ENCODE assay signal across 19 cellular contexts in genomic region chr1:233183226-233184020, GRCh38.
A peak's percentile ranks its signal among the peaks of the same experiment; 100 is the strongest.
DNase-seq lines count a peak whose midpoint lies in the region; FAIRE-seq and TF ChIP-seq lines count a peak whose summit lies in the region.
"Had no signal": no experiment of that assay in that cellular context is flagged by ENCODE, and none has a peak within 500 bp of the region (broad histone marks: within the 10 kb centered on the region; RNA-seq: fewer than 3 reads in every experiment).

No MANE protein-coding gene starts in this region.

- peaks cover 0 to 7% (median 3%) of the 10 kb centered on the region in 4 experiments; a peak in 4 of 7 replicates for H3K4me1 ChIP-seq in H1 (replicated peaks in 1 of 4; ENCODE audit: control insufficient read depth in 3 of 4, insufficient read depth in 4 of 4, low read length in 3 of 4)
- peaks cover 3% of the 10 kb centered on the region for H3K4me1 ChIP-seq in mesendoderm (ENCODE audit: control insufficient read depth, low read depth, low read length)
- H3K4me1 ChIP-seq: psoas muscle, upper lobe of right lung had no signal

- H3K4ac ChIP-seq in H1 (replicated peaks; ENCODE audit: insufficient read length, low read depth, low read length) (no peak overlapping the region), mesendoderm (ENCODE audit: low read depth, low read length) (no peak overlapping the region)

- H3K79me2 ChIP-seq in H1 (ENCODE audit: control insufficient read depth in 1 of 2, insufficient read depth in 2 of 2, low read length in 2 of 2) (no peaks in the 10 kb centered on the region; a peak in 1 of 4 replicates), mesendoderm (ENCODE audit: control insufficient read depth, insufficient read depth, low read length) (no peaks in the 10 kb centered on the region)

- no peaks in the 10 kb centered on the region for H3K23me2 ChIP-seq in H1 (ENCODE audit: low read depth, low read length)

- H2AK5ac ChIP-seq in H1 (ENCODE audit: low read depth, low read length), result no peak overlapping the region
- peak overlapping the region; percentile 11 for H2AK5ac ChIP-seq in mesendoderm (ENCODE audit: low read length)

- peak; percentile 39 for DNase-seq in ACHN
- peak; percentile 30 for DNase-seq in M059J (ENCODE audit: low read depth)
- DNase-seq in H1 (ENCODE audit: low read depth in 1 of 2, low spot score in 2 of 2), result no peak
- peak; percentile 81 for DNase-seq in mesendoderm
- DNase-seq in NCI-H2107 treated with DMSO at 0.1 percent for 48 hours (lab: John Stamatoyannopoulos, UW; ENCODE audit: unreplicated experiment), result no peak
- no peak for DNase-seq in NAMALWA (ENCODE audit: low spot score)
- DNase-seq in NCI-H1930 (lab: John Stamatoyannopoulos, UW), result no peak
- DNase-seq in GM10266 (ENCODE audit: extremely low spot score), result no peak
- DNase-seq: activated naive CD4-positive, alpha-beta T cell treated with anti-CD3 and anti-CD28 coated beads, Interleukin-2, amount 10 ng/mL, durations not matched to agents 7 days and 5 days; CD8-positive, alpha-beta memory T cell; immature natural killer cell; mammary epithelial cell; NCI-H1105; NCI-H2171; psoas muscle; stimulated activated naive CD8-positive, alpha-beta T cell treated with anti-CD3 and anti-CD28 coated beads, Interleukin-15, Interleukin-2, amounts not matched to agents 100 U/mL and 50 U/mL, for 24 hours; upper lobe of right lung had no signal

- no peak overlapping the region for H2BK20ac ChIP-seq in H1 (ENCODE audit: low read length)

- no peak overlapping the region for H4K91ac ChIP-seq in H1 (replicated peaks; ENCODE audit: insufficient read length, low read length)

- no peak overlapping the region for H3K23ac ChIP-seq in H1 (ENCODE audit: insufficient read length)
- no peak overlapping the region for H3K23ac ChIP-seq in mesendoderm (ENCODE audit: low read length)

- TF ChIP-seq CTCF in H1 (IDR thresholded peaks at IDR 0.05; ENCODE audit: control extremely low read depth in 1 of 3, insufficient read depth in 1 of 3, low read depth in 1 of 3, low read length in 3 of 3) (no peak), GM10266 (IDR thresholded peaks at IDR 0.05; ENCODE audit: control insufficient read depth, insufficient read depth, low read depth, missing control alignments) (no peak)

- H2BK15ac ChIP-seq in H1 (ENCODE audit: low read length) (no peak overlapping the region), mesendoderm (replicated peaks; ENCODE audit: low read depth) (no peak overlapping the region)

- H3K27me3 ChIP-seq in H1 (replicated peaks in 1 of 4; ENCODE audit: control insufficient read depth in 3 of 4, extremely low read depth in 1 of 4, insufficient read depth in 3 of 4, low read length in 3 of 4), result no peaks in the 10 kb centered on the region
- no peaks in the 10 kb centered on the region for H3K27me3 ChIP-seq in mesendoderm (ENCODE audit: insufficient read depth, low read length, poor library complexity)
- H3K27me3 ChIP-seq: upper lobe of right lung had no signal

- no peak overlapping the region for H3K14ac ChIP-seq in H1 (ENCODE audit: insufficient read length)

- H4K8ac ChIP-seq in H1 (ENCODE audit: extremely low read depth, insufficient read depth, low read length), result no peak overlapping the region
- H4K8ac ChIP-seq in mesendoderm (ENCODE audit: low read depth, low read length), result no peak overlapping the region

- H3K4me3 ChIP-seq in H1 (ENCODE audit: extremely low read depth in 1 of 4, insufficient read depth in 2 of 4, low read depth in 3 of 4, low read length in 4 of 4) (no peak overlapping the region), mesendoderm (ENCODE audit: low read length) (no peak overlapping the region)
- H3K4me3 ChIP-seq: psoas muscle, upper lobe of right lung had no signal

- TF ChIP-seq POLR2A in H1 (IDR thresholded peaks at IDR 0.05; ENCODE audit: control extremely low read depth in 1 of 2, low read depth in 2 of 2, low read length in 2 of 2), result no peak

- H2BK5ac ChIP-seq in H1 (ENCODE audit: low read depth, low read length) (0 out of 2 replicates have a peak overlapping the region, but pooled peaks have one; percentile 22), mesendoderm (ENCODE audit: low read length) (no peak overlapping the region)

- no peaks in the 10 kb centered on the region for H4K20me1 ChIP-seq in H1 (replicated peaks in 1 of 2; ENCODE audit: control insufficient read depth in 1 of 2, insufficient read depth in 2 of 2, low read length in 2 of 2)

- no peaks in the 10 kb centered on the region for H3K9me3 ChIP-seq in H1 (ENCODE audit: insufficient read depth in 2 of 2, low read depth in 1 of 2, low read length in 1 of 2)
- H3K9me3 ChIP-seq: psoas muscle, upper lobe of right lung had no signal

- no peak for FAIRE-seq in H1 (lab: Jason Lieb, UNC)

- no peak for TF ChIP-seq EP300 in H1 (IDR thresholded peaks at IDR 0.05; ENCODE audit: borderline replicate concordance in 1 of 2, low read depth in 2 of 2, low read length in 2 of 2)

- no peak overlapping the region for H3K18ac ChIP-seq in H1 (ENCODE audit: extremely low read depth, low read length)
- H3K18ac ChIP-seq in mesendoderm (ENCODE audit: low read length), result no peak overlapping the region

- H2BK12ac ChIP-seq in H1 (ENCODE audit: low read depth, low read length), result no peak overlapping the region

- no peak overlapping the region for H3K56ac ChIP-seq in H1 (replicated peaks; ENCODE audit: insufficient read length, low read depth, low read length)
- no peak overlapping the region for H3K56ac ChIP-seq in mesendoderm (ENCODE audit: low read length)

- 85% methylated on average over 8 of the region's 8 CpGs; no CpG with 5 or more reads in 1 of the 2 experiments for WGBS in H1 (ENCODE audit: extremely low coverage in 1 of 2, insufficient coverage in 1 of 2, insufficient read length in 1 of 2, insufficient replicate concordance in 2 of 2, low coverage in 1 of 2, low lambda C conversion rate in 2 of 2, missing lambda C conversion rate in 1 of 2), 2 experiments
- no CpG with 5 or more reads among the region's 8 CpGs for WGBS in mesendoderm (ENCODE audit: extremely low coverage, insufficient coverage, low lambda C conversion rate)

- no peak overlapping the region for H2AFZ ChIP-seq in H1 (ENCODE audit: low read length)

- peaks cover 0 to 15% (median 8%) of the 10 kb centered on the region in 4 experiments; a peak in 4 of 8 replicates for H3K36me3 ChIP-seq in H1 (ENCODE audit: control insufficient read depth in 2 of 4, insufficient read depth in 4 of 4, low read length in 3 of 4)
- H3K36me3 ChIP-seq in mesendoderm (ENCODE audit: control insufficient read depth, insufficient read depth, low read length), result no peaks in the 10 kb centered on the region
- H3K36me3 ChIP-seq: upper lobe of right lung had no signal

- H3K9ac ChIP-seq in H1 (replicated peaks in 1 of 4; ENCODE audit: extremely low read depth in 1 of 4, low read depth in 3 of 4, low read length in 3 of 4) (no peak overlapping the region), mesendoderm (ENCODE audit: low read length) (no peak overlapping the region)
- H3K9ac ChIP-seq: KMS-11 had no signal

- in situ Hi-C loops in ACHN (cut with HindIII; ENCODE audit: low pct_ligation_motif_present, low pct_unique_long_range_greater_than_20kb, low sequenced_read_pairs), result no loop called here

- POLR2A ChIA-PET in H1 (lab: Charles Lee; ENCODE audit: partially characterized antibody), result interaction anchor here (1.4 kb wide), 1 partner anchor 70 kb away, joined by 3 read pairs; no protein-coding TSS in a partner anchor

- H4K5ac ChIP-seq in H1 (ENCODE audit: insufficient read length, low read depth, low read length) (no peak overlapping the region), mesendoderm (ENCODE audit: low read length) (no peak overlapping the region)

- H2BK120ac ChIP-seq in H1 (replicated peaks; ENCODE audit: low read depth, low read length), result no peak overlapping the region
- H2BK120ac ChIP-seq in mesendoderm (ENCODE audit: low read depth, low read length), result no peak overlapping the region

- H3K79me1 ChIP-seq in H1 (ENCODE audit: low read depth, low read length) (no peaks in the 10 kb centered on the region), mesendoderm (ENCODE audit: low read length) (no peaks in the 10 kb centered on the region)

- CTCF ChIA-PET in H1 (lab: Charles Lee; ENCODE audit: partially characterized antibody), result interaction anchor here (1.0 kb wide), 1 partner anchor 16 kb away, joined by 3 read pairs; no protein-coding TSS in a partner anchor

- no peak for TF ChIP-seq RAD21 in H1 (IDR thresholded peaks at IDR 0.05 in 1 of 2, conservative IDR thresholded peaks at IDR 0.05 in 1 of 2; ENCODE audit: low read depth in 2 of 2, low read length in 2 of 2)

- H3K27ac ChIP-seq in H1 (ENCODE audit: low read depth, low read length) (no peak overlapping the region), mesendoderm (ENCODE audit: low read depth, low read length) (no peak overlapping the region)
- H3K27ac ChIP-seq: HL-60, KMS-11, psoas muscle, upper lobe of right lung had no signal

- no peak overlapping the region for H3K4me2 ChIP-seq in H1 (ENCODE audit: insufficient read depth in 1 of 2, low read depth in 2 of 2, low read length in 2 of 2)
- H3K4me2 ChIP-seq in mesendoderm (ENCODE audit: low read length), result no peak overlapping the region
- H3K4me2 ChIP-seq: KMS-11 had no signal

TF ChIP-seq in H1, 55 proteins besides CTCF, POLR2A, EP300 and RAD21:
- TF ChIP-seq JUND (IDR thresholded peaks at IDR 0.05; ENCODE audit: low read length) (peak; percentile 55; the same call in 1 of the 2 replicates), GTF2F1 (IDR thresholded peaks at IDR 0.05; ENCODE audit: borderline replicate concordance, low read depth, low read length) (no peak)
TF ChIP-seq in H1: peak in this region for 1.

Comparison
In these comparisons a context has a peak if more than half of its experiments do, and no peak if none do; other contexts are left out.
1. DNase-seq: peak in ACHN (single experiment), M059J (single experiment) and mesendoderm (single experiment); none in H1 (0 of 2), NCI-H2107 treated with DMSO at 0.1 percent for 48 hours (single experiment), NAMALWA (single experiment), NCI-H1930 (0 of 2) and GM10266 (single experiment).